Comparison of ENCODE assay signal across 13 cellular contexts in genomic region chr9:128884164-128884563, GRCh38. TPM values are rescaled to one million over a fixed set of nuclear protein-coding genes. Genes with fewer than 3 reads are reported as not detected.
DNase-seq lines count a peak whose midpoint lies in the region; ATAC-seq, FAIRE-seq and TF ChIP-seq lines count a peak whose summit lies in the region.
"Had no signal": no experiment of that assay in that cellular context is flagged by ENCODE, and none has a peak within 500 bp of the region (broad histone marks: within the 10 kb centered on the region; RNA-seq: fewer than 3 reads in every experiment).

No MANE protein-coding gene starts in this region.

- POLR2A ChIA-PET in IMR-90 (lab: Charles Lee; ENCODE audit: unreplicated experiment), result no interaction called here

- H2AK5ac ChIP-seq in IMR-90 (ENCODE audit: low read depth, low read length), result no peak overlapping the region

- no peak overlapping the region for H2BK15ac ChIP-seq in IMR-90 (ENCODE audit: low read depth, low read length)

- FAIRE-seq in D721Med (lab: Jason Lieb, UNC), result no peak

- H3K14ac ChIP-seq in IMR-90 (replicated peaks; ENCODE audit: low read depth, low read length), result no peak overlapping the region

- peaks cover 27 to 84% of the 10 kb centered on the region in 2 experiments for H3K79me1 ChIP-seq in IMR-90 (ENCODE audit: low read depth in 1 of 2, low read length in 2 of 2)

- H3K36me3 Mint-ChIP-seq in chondrocyte (ENCODE audit: low read depth) (peaks cover 9% of the 10 kb centered on the region), natural killer cell (no peaks in the 10 kb centered on the region)

- no peak overlapping the region for H2BK120ac ChIP-seq in IMR-90 (ENCODE audit: low read depth, low read length)

- H3K9ac ChIP-seq in IMR-90 (ENCODE audit: low read depth, low read length), result no peak overlapping the region

- H3K36me3 ChIP-seq in ACC112 (ENCODE audit: insufficient read depth, low read length) (peaks cover 5% of the 10 kb centered on the region), IMR-90 (ENCODE audit: control insufficient read depth, insufficient read depth, low read length) (peaks cover 32% of the 10 kb centered on the region)

- peaks cover 70% of the 10 kb centered on the region for H3K79me2 ChIP-seq in ACC112 (ENCODE audit: control insufficient read depth, insufficient read depth, low read length, unreplicated experiment)

- H4K5ac ChIP-seq in IMR-90 (ENCODE audit: low read depth, low read length), result no peak overlapping the region

- no peak for TF ChIP-seq RAD21 in IMR-90 (IDR thresholded peaks at IDR 0.05; ENCODE audit: low read length)

- ATAC-seq in IMR-90 (ENCODE audit: low read depth), result no peak
- ATAC-seq in natural killer cell, result no peak
- ATAC-seq in GM19395 (IDR thresholded peaks at IDR 0.05; ENCODE audit: unreplicated experiment), result no peak
- no peak for ATAC-seq in HG03520 (IDR thresholded peaks at IDR 0.05; ENCODE audit: unreplicated experiment)

- WGBS in IMR-90 (ENCODE audit: extremely low coverage in 2 of 2, insufficient read length in 1 of 2), 2 experiments, result 86% methylated on average over 1 of the region's 2 CpGs; no CpG with 5 or more reads in 1 of the 2 experiments

- peak overlapping the region; percentile 67 for H2AK9ac ChIP-seq in IMR-90 (replicated peaks; ENCODE audit: low read depth, low read length, poor library complexity)

- H4K91ac ChIP-seq in IMR-90 (ENCODE audit: insufficient read depth, low read depth, low read length), result no peak overlapping the region

- no peak overlapping the region for H3K56ac ChIP-seq in IMR-90 (ENCODE audit: extremely low read depth, insufficient read depth, low read length)

- no peak overlapping the region for H3K4me2 ChIP-seq in IMR-90 (ENCODE audit: low read depth, low read length)

- peak overlapping the region; percentile 23; the same call in 1 of the 2 replicates for H3K23ac ChIP-seq in IMR-90 (ENCODE audit: low read depth, low read length)

- H3K18ac ChIP-seq in IMR-90 (ENCODE audit: low read depth, low read length), result no peak overlapping the region

- in situ Hi-C loops in IMR-90 (cut with MboI; ENCODE audit: low sequenced_read_pairs), result no loop called here

- H3K4ac ChIP-seq in IMR-90 (ENCODE audit: low read depth, low read length), result peak overlapping the region; percentile 61

- H2AFZ ChIP-seq in ACC112 (ENCODE audit: low read length, unreplicated experiment) (no peak overlapping the region), IMR-90 (replicated peaks; ENCODE audit: low read length, poor library complexity) (no peak overlapping the region)

- TF ChIP-seq CTCF in IMR-90 (conservative IDR thresholded peaks at IDR 0.05; ENCODE audit: low read depth, low read length) (no peak), chondrocyte (IDR thresholded peaks at IDR 0.05) (no peak), natural killer cell (IDR thresholded peaks at IDR 0.05) (no peak), D721Med (IDR thresholded peaks at IDR 0.05; ENCODE audit: insufficient read depth, missing control alignments) (no peak)

- no peak for TF ChIP-seq POLR2A in IMR-90 (IDR thresholded peaks at IDR 0.05; ENCODE audit: low read depth, low read length)

- H4K8ac ChIP-seq in IMR-90 (ENCODE audit: low read depth in 2 of 2, low read length in 2 of 2), result no peak overlapping the region

- DNase-seq in IMR-90 (no peak), chondrocyte (ENCODE audit: low spot score) (no peak), natural killer cell (no peak), D721Med (ENCODE audit: insufficient read length, low spot score) (no peak), SIG-M5 treated with dmso at 0.1 percent for 504 hours (lab: John Stamatoyannopoulos, UW; ENCODE audit: unreplicated experiment) (no peak)
- DNase-seq: central memory CD4-positive, alpha-beta T cell; KG1; NCI-H69; stimulated activated CD4-positive, alpha-beta T cell treated with anti-CD3 and anti-CD28 coated beads, Interleukin-12 subunit alpha, Interleukin-12 subunit beta, amount 100 ng/mL, for 4 hours; thyroid gland had no signal

- no peaks in the 10 kb centered on the region for H3K27me3 ChIP-seq in ACC112 (ENCODE audit: insufficient read depth, low read length)
- H3K27me3 ChIP-seq in IMR-90 (ENCODE audit: control insufficient read depth, insufficient read depth, low read length), result no peaks in the 10 kb centered on the region
- H3K27me3 ChIP-seq: thyroid gland had no signal

- H3K4me1 ChIP-seq in ACC112 (ENCODE audit: control insufficient read depth, insufficient read depth, low read length, unreplicated experiment), result peaks cover 25% of the 10 kb centered on the region
- H3K4me1 ChIP-seq in IMR-90 (ENCODE audit: control insufficient read depth, insufficient read depth, low read length), result peaks cover 19% of the 10 kb centered on the region

- H4K20me1 ChIP-seq in IMR-90 (ENCODE audit: insufficient read depth, low read length), result peaks cover 43% of the 10 kb centered on the region

- no peak overlapping the region for H2BK5ac ChIP-seq in IMR-90 (ENCODE audit: low read depth, low read length, poor library complexity, severe bottlenecking)

- no peaks in the 10 kb centered on the region for H3K9me3 ChIP-seq in IMR-90 (ENCODE audit: control insufficient read depth, insufficient read depth, low read length)
- H3K9me3 ChIP-seq: thyroid gland had no signal

- H3K4me1 Mint-ChIP-seq in chondrocyte (ENCODE audit: low read depth) (peaks cover 64% of the 10 kb centered on the region), natural killer cell (peaks cover 65 to 72% of the 10 kb centered on the region in 2 donors)

- H3K27me3 Mint-ChIP-seq in chondrocyte (ENCODE audit: low read depth) (no peaks in the 10 kb centered on the region), natural killer cell (ENCODE audit: low read depth in 2 of 2) (no peaks in the 10 kb centered on the region)

- peaks cover 33% of the 10 kb centered on the region for H3K9me1 ChIP-seq in IMR-90 (ENCODE audit: insufficient read depth, low read length)

- H3K4me3 ChIP-seq in ACC112 (ENCODE audit: low read depth, low read length), result peak overlapping the region; percentile 97
- no peak overlapping the region for H3K4me3 ChIP-seq in IMR-90 (ENCODE audit: insufficient read depth, low read depth, low read length)

- H3K27ac ChIP-seq in ACC112 (ENCODE audit: low read depth, low read length) (no peak overlapping the region), IMR-90 (ENCODE audit: insufficient read depth, low read length) (no peak overlapping the region)

- no peaks in the 10 kb centered on the region for H3K9me3 Mint-ChIP-seq in chondrocyte (ENCODE audit: low read depth)
- no peaks in the 10 kb centered on the region for H3K9me3 Mint-ChIP-seq in natural killer cell

- CTCF ChIA-PET in IMR-90 (lab: Yijun Ruan, JAX), result no interaction called here

- dilution Hi-C loops in IMR-90 (cut with HindIII; ENCODE audit: low sequenced_read_pairs, unreplicated experiment), result no loop called here

- H3K27ac Mint-ChIP-seq in chondrocyte (ENCODE audit: unreplicated experiment), result peak overlapping the region; percentile 12
- H3K27ac Mint-ChIP-seq in natural killer cell, result peak overlapping the region; percentile 93 to 97

- H3K4me3 Mint-ChIP-seq in chondrocyte (ENCODE audit: unreplicated experiment), result peak overlapping the region; percentile 36
- H3K4me3 Mint-ChIP-seq in natural killer cell, result peak overlapping the region; percentile 97

- no TSS peak for BruUV-seq in IMR-90 (replicated peaks; lab: Mats Ljungman, UMichigan)

- H2BK20ac ChIP-seq in IMR-90 (ENCODE audit: low read depth, low read length), result no peak overlapping the region

- intact Hi-C loops in IMR-90 (cut with micrococcal nuclease), result loop anchor here (5.0 kb wide), 1 partner anchor 63 kb away; the partner anchor contains the start of genes DOLK and NUP188
- intact Hi-C loops in natural killer cell (cut with micrococcal nuclease), result loop anchor here (5.0 kb wide), 1 partner anchor 38 kb away; the partner anchor contains the start of gene PHYHD1

TF ChIP-seq in IMR-90, 13 proteins besides CTCF, POLR2A, EP300 and RAD21 (continues in another document):
- no peak for TF ChIP-seq CHD1 (IDR thresholded peaks at IDR 0.05; ENCODE audit: low read depth, low read length)
- TF ChIP-seq RCOR1 (IDR thresholded peaks at IDR 0.05; ENCODE audit: insufficient replicate concordance, low read length), result no peak
- no peak for TF ChIP-seq NFE2L2 (IDR thresholded peaks at IDR 0.05; ENCODE audit: low read depth, low read length)
- no peak for TF ChIP-seq MAZ (IDR thresholded peaks at IDR 0.05; ENCODE audit: borderline replicate concordance, low read depth, low read length)
- no peak for TF ChIP-seq MXI1 (IDR thresholded peaks at IDR 0.05; ENCODE audit: borderline replicate concordance, low read depth, low read length)
- TF ChIP-seq FOS (IDR thresholded peaks at IDR 0.05; ENCODE audit: low read depth, low read length), result no peak
- TF ChIP-seq SMC3 (IDR thresholded peaks at IDR 0.05; ENCODE audit: low read depth, low read length), result no peak
- TF ChIP-seq CEBPB (IDR thresholded peaks at IDR 0.05; ENCODE audit: low read depth, low read length), result no peak

RNA-seq across cellular contexts. Expression of gene LRRC8A, which starts 2.2 kb away (rescaled TPM):
- total RNA-seq in IMR-90 (2012; rRNA removed) (42.8 and 45.8 TPM in 2 replicates), chondrocyte (36.9 to 58.9 TPM (median 55.0 TPM) in 3 replicates), natural killer cell (10 to 100 TPM; 60.0 to 82.9 (median 67.9) TPM)
- 60.9 and 71.7 TPM in 2 replicates for polyA plus RNA-seq in IMR-90 (2012; rRNA removed)
- polyA plus RNA-seq in IMR-90 (2012; cell fraction: cytosol; rRNA removed), result 41.2 and 75.7 TPM in 2 replicates
- polyA plus RNA-seq in IMR-90 (2012; cell fraction: nucleus; rRNA removed; ENCODE audit: low replicate concordance), result 27.5 and 49.9 TPM in 2 replicates

RNA-seq across cellular contexts. Expression of gene KYAT1, which starts 2.4 kb away (rescaled TPM):
- total RNA-seq in IMR-90 (2012; rRNA removed) (5.8 and 6.8 TPM in 2 replicates), chondrocyte (3.3 to 7.0 TPM (median 3.6 TPM) in 3 replicates), natural killer cell (10 to 100 TPM in 1 of 3 donors, 1 to 10 TPM in 2; 8.9 to 11.3 (median 9.1) TPM)
- polyA plus RNA-seq in IMR-90 (2012; rRNA removed), result 8.8 and 9.5 TPM in 2 replicates
- 6.3 and 7.8 TPM in 2 replicates for polyA plus RNA-seq in IMR-90 (2012; cell fraction: cytosol; rRNA removed)
- polyA plus RNA-seq in IMR-90 (2012; cell fraction: nucleus; rRNA removed; ENCODE audit: low replicate concordance), result 23.1 and 33.9 TPM in 2 replicates

RNA-seq across cellular contexts. Expression of gene PHYHD1, which starts 36.6 kb away (rescaled TPM):
- 2.2 and 3.3 TPM in 2 replicates for total RNA-seq in IMR-90 (2012; rRNA removed)
- polyA plus RNA-seq in IMR-90 (2012; rRNA removed), result 8.4 and 10.0 TPM in 2 replicates
- 4.2 and 8.4 TPM in 2 replicates for polyA plus RNA-seq in IMR-90 (2012; cell fraction: cytosol; rRNA removed)
- polyA plus RNA-seq in IMR-90 (2012; cell fraction: nucleus; rRNA removed; ENCODE audit: low replicate concordance), result 18.1 and 18.9 TPM in 2 replicates
- total RNA-seq in chondrocyte, result 2.8 to 4.4 TPM (median 3.4 TPM) in 3 replicates
- total RNA-seq in natural killer cell, result 1 to 10 TPM; 5.4 to 6.0 (median 5.4) TPM

RNA-seq across cellular contexts. Expression of gene SPOUT1, which starts 54.6 kb away (rescaled TPM):
- total RNA-seq in IMR-90 (2012; rRNA removed), result 15.8 and 17.9 TPM in 2 replicates
- 27.8 and 30.2 TPM in 2 replicates for polyA plus RNA-seq in IMR-90 (2012; rRNA removed)
- polyA plus RNA-seq in IMR-90 (2012; cell fraction: cytosol; rRNA removed), result 13.9 and 20.2 TPM in 2 replicates
- 40.1 and 103 TPM in 2 replicates for polyA plus RNA-seq in IMR-90 (2012; cell fraction: nucleus; rRNA removed; ENCODE audit: low replicate concordance)
- 25.6 to 27.6 TPM (median 26.3 TPM) in 3 replicates for total RNA-seq in chondrocyte
- 10 to 100 TPM; 35.8 to 49.2 (median 40.1) TPM for total RNA-seq in natural killer cell
